7 cellular contexts compared by ENCODE assay signal in the genomic region with DNA sequence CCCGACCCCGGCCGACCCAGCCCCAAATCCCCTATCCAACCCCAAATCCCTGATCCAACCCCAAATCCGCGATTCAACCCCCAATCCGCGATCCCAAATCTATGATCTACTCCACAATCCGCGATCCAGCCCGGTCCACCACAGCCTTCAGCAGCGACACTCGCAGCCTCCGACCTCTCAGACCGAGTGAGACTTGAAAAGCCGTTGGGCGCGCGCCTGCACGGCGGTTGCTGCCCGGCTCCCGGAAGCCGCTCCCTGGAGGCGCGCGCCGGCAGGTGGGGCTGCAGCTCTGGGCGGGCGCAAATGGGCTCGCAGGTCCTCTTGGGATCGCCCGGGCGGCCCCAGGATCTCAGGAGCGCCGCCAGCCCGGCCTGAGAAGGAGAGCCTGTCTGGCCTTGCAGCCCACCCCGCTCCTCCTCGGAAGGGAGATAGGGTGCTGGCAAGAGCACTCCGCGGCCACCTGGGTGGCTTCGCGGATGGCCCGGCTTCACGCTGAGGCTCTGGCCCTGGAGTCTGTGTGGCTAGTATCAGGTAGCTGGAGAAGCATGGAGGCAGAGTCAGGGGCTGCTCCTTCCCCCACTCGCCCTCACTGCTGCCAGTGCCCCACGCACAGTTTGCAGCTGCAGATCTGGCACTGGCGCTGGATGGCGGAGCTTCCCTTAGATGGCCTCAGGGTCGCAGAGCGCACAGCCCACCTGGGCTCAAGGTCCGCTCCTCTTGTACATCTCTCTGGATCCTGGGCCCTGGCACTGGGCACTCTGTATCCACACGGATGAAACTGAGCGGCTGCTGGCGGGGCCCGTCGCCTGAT.
A peak's percentile ranks its signal among the peaks of the same experiment; 100 is the strongest.
DNase-seq lines count a peak whose midpoint lies in the region; ATAC-seq and TF ChIP-seq lines count a peak whose summit lies in the region.
"Not testable (repeated sequence)": the region's sequence is repeated elsewhere in the genome, so short reads cannot be mapped to it uniquely, and the experiment has no call there.

No MANE protein-coding gene starts in this region.

- H3K4me3 Mint-ChIP-seq in WTC11: peak overlapping the region; percentile 91

- H3K4me3 ChIP-seq in HAP-1 (peak overlapping the region; percentile 53), prostate gland (peak overlapping the region; percentile 27 to 42)

- not testable (repeated sequence) for H3K36me3 Mint-ChIP-seq in WTC11

- not testable (repeated sequence) for H3K4me1 Mint-ChIP-seq in WTC11

- peak overlapping the region; percentile 49 to 60 for H3K27ac ChIP-seq in prostate gland

- intact Hi-C loops in left colon (cut with DNase I, micrococcal nuclease); prostate gland (cut with DNase I): not testable (repeated sequence)

- H3K27me3 ChIP-seq in HAP-1 (ENCODE audit: low read depth); prostate gland (replicated peaks; ENCODE audit: insufficient read depth): not testable (repeated sequence)

- not testable (repeated sequence) for H3K27me3 Mint-ChIP-seq in WTC11 (ENCODE audit: low read depth)

- H3K4me1 ChIP-seq in HAP-1; prostate gland (replicated peaks): not testable (repeated sequence)

- not testable (repeated sequence) for H3K9me3 Mint-ChIP-seq in WTC11

- WGBS in prostate gland: 15% methylated on average over 56 of the region's 56 CpGs

- DNase-seq in HAP-1 (ENCODE audit: low spot score in 2 of 2): peak; percentile 73 to 87
- peak; percentile 1 for DNase-seq in NCI-H82 treated with DMSO at 0.1 percent for 48 hours (lab: John Stamatoyannopoulos, UW; ENCODE audit: unreplicated experiment)
- peak; percentile 83 for DNase-seq in WTC11 (ENCODE audit: low spot score)
- peak; percentile 0 for DNase-seq in astrocyte of the hippocampus (ENCODE audit: low read depth, low spot score)
- DNase-seq in globus pallidus (ENCODE audit: low spot score): peak; percentile 7
- DNase-seq in left colon: peak; percentile 67 to 85
- DNase-seq in prostate gland (ENCODE audit: low spot score): peak; percentile 77

- not testable (repeated sequence) for H3K36me3 ChIP-seq in HAP-1 (replicated peaks); prostate gland

- TF ChIP-seq POLR2A in prostate gland (IDR thresholded peaks at IDR 0.05): not testable (repeated sequence)

- not testable (repeated sequence) for H3K9me3 ChIP-seq in HAP-1, prostate gland

- TF ChIP-seq CTCF in WTC11 (IDR thresholded peaks at IDR 0.05): not testable (repeated sequence)
- peak in 3 of 4 experiments; percentile 28 to 40 (median 34) for TF ChIP-seq CTCF in prostate gland (IDR thresholded peaks at IDR 0.05)

- in situ Hi-C loops in HAP-1 (cut with MboI; ENCODE audit: low sequenced_read_pairs): not testable (repeated sequence)

- POLR2A ChIA-PET in WTC11 (lab: Charles Lee): interaction anchor here (0.6 kb wide), 1 partner anchor 849 kb away, joined by 4 read pairs; no protein-coding TSS in a partner anchor

- CTCF ChIA-PET in WTC11 (lab: Charles Lee): interaction anchor here (0.8 to 1.1 kb wide), 2 partner anchors 12 to 130 kb away, joined by 3 read pairs; no protein-coding TSS in a partner anchor

- H3K27ac Mint-ChIP-seq in WTC11: peak overlapping the region; percentile 78

- ATAC-seq in WTC11: not testable (repeated sequence)
- peak; percentile 60 for ATAC-seq in left colon

TF ChIP-seq in WTC11, 78 proteins besides CTCF, POLR2A, EP300 and RAD21:
- TF ChIP-seq MAX (CRISPR knock-in tag; IDR thresholded peaks at IDR 0.05): peak; percentile 57; the same call in 1 of the 2 replicates
- TF ChIP-seq ARID4B (CRISPR knock-in tag; IDR thresholded peaks at IDR 0.05; ENCODE audit: borderline replicate concordance): 0 out of 2 replicates have a peak, but pooled peaks have one; percentile 25
- peak; percentile 52 for TF ChIP-seq HMGXB4 (CRISPR knock-in tag; IDR thresholded peaks at IDR 0.05)
- TF ChIP-seq, protein P1, sequence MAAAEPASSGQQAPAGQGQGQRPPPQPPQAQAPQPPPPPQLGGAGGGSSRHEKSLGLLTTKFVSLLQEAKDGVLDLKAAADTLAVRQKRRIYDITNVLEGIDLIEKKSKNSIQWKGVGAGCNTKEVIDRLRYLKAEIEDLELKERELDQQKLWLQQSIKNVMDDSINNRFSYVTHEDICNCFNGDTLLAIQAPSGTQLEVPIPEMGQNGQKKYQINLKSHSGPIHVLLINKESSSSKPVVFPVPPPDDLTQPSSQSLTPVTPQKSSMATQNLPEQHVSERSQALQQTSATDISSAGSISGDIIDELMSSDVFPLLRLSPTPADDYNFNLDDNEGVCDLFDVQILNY (CRISPR knock-in tag; IDR thresholded peaks at IDR 0.05): peak; percentile 52; the same call in 1 of the 2 replicates
TF ChIP-seq in WTC11: peak in this region for 4; not testable (repeated sequence) for 74.

Comparison
In these comparisons a context has a peak if more than half of its experiments do, and no peak if none do; other contexts are left out.
1. DNase-seq: peak in every context shown above with its lines; median percentile 83 in WTC11; 80 in HAP-1; 77 in prostate gland; 76 in left colon; 7 in globus pallidus; 1 in NCI-H82 treated with DMSO at 0.1 percent for 48 hours; 0 in astrocyte of the hippocampus.